ENCODE assay signal across 13 cellular contexts in genomic region chr15:68528891-68529290, GRCh38. TPM values are rescaled to one million over a fixed set of nuclear protein-coding genes. Genes with fewer than 3 reads are reported as not detected.
DNase-seq lines count a peak whose midpoint lies in the region; ATAC-seq, FAIRE-seq and TF ChIP-seq lines count a peak whose summit lies in the region.
"Had no signal": no experiment of that assay in that cellular context is flagged by ENCODE, and none has a peak within 500 bp of the region (broad histone marks: within the 10 kb centered on the region; RNA-seq: fewer than 3 reads in every experiment).

No MANE protein-coding gene starts in this region.

- no peak for TF ChIP-seq CTCF in left ventricle myocardium inferior (IDR thresholded peaks at IDR 0.05; ENCODE audit: borderline replicate concordance)
- no peak for TF ChIP-seq CTCF in fibroblast of pulmonary artery (IDR thresholded peaks at IDR 0.05; ENCODE audit: low read length, missing control alignments)

- DNase-seq in right cardiac atrium (no peak), left ventricle myocardium inferior (no peak), SW480 (ENCODE audit: low spot score) (peak; percentile 50), fibroblast of pulmonary artery (ENCODE audit: low read depth) (peak; percentile 90), urothelium cell line (ENCODE audit: low spot score) (peak; percentile 63)
- DNase-seq in stimulated activated CD4-positive, alpha-beta T cell treated with anti-CD3 and anti-CD28 coated beads, Interleukin-4, amount 100 ng/mL, for 1 hour, result no peak
- DNase-seq: activated naive CD4-positive, alpha-beta T cell treated with anti-CD3 and anti-CD28 coated beads for 36 hours; CD4-positive, CD25-positive, alpha-beta regulatory T cell; spleen; upper lobe of right lung had no signal

- FAIRE-seq in urothelium cell line (lab: Jason Lieb, UNC), result no peak

- ATAC-seq in right cardiac atrium (peak in 1 of 2 donors; percentile 71), GM18861 (IDR thresholded peaks at IDR 0.05; ENCODE audit: unreplicated experiment) (no peak), GM18505 (IDR thresholded peaks at IDR 0.05; ENCODE audit: unreplicated experiment) (no peak)
- ATAC-seq: upper lobe of right lung had no signal

- no peak overlapping the region for H3K27ac ChIP-seq in right cardiac atrium (ENCODE audit: low read length)
- H3K27ac ChIP-seq in left ventricle myocardium inferior (replicated peaks), result no peak overlapping the region
- H3K27ac ChIP-seq: RWPE1, upper lobe of right lung had no signal

- H3K4me3 ChIP-seq in right cardiac atrium (ENCODE audit: low read length) (peak overlapping the region; percentile 18), left ventricle myocardium inferior (no peak overlapping the region), fibroblast of pulmonary artery (replicated peaks; ENCODE audit: low read depth, low read length) (no peak overlapping the region)
- H3K4me3 ChIP-seq: upper lobe of right lung had no signal

- H3K4me1 ChIP-seq in right cardiac atrium (ENCODE audit: control insufficient read depth, insufficient read depth, low read length), result no peaks in the 10 kb centered on the region
- H3K4me1 ChIP-seq in left ventricle myocardium inferior, result no peaks in the 10 kb centered on the region
- H3K4me1 ChIP-seq: upper lobe of right lung had no signal

- H3K9me3 ChIP-seq in right cardiac atrium (ENCODE audit: control insufficient read depth, low read length) (no peaks in the 10 kb centered on the region), left ventricle myocardium inferior (replicated peaks) (peaks cover 29% of the 10 kb centered on the region)
- H3K9me3 ChIP-seq: upper lobe of right lung had no signal

- TF ChIP-seq POLR2A in GM18505 (IDR thresholded peaks at IDR 0.05; ENCODE audit: borderline replicate concordance, extremely low read depth, insufficient read depth, insufficient read length), result no peak

- intact Hi-C loops in right cardiac atrium (cut with DNase I) (no loop called here), left ventricle myocardium inferior (cut with micrococcal nuclease) (no loop called here)

- H3K27me3 ChIP-seq in right cardiac atrium (ENCODE audit: control insufficient read depth, insufficient read depth), result no peaks in the 10 kb centered on the region
- H3K27me3 ChIP-seq in left ventricle myocardium inferior (ENCODE audit: low read depth), result no peaks in the 10 kb centered on the region
- H3K27me3 ChIP-seq: spleen, upper lobe of right lung had no signal

- no peaks in the 10 kb centered on the region for H3K36me3 ChIP-seq in left ventricle myocardium inferior
- H3K36me3 ChIP-seq: spleen, upper lobe of right lung had no signal

- WGBS in right cardiac atrium, result 42% methylated on average over 5 of the region's 5 CpGs

RNA-seq across cellular contexts. Expression of gene CORO2B, which starts 49.9 kb away (rescaled TPM):
- total RNA-seq in right cardiac atrium, result 10 to 100 TPM in 3 of 4 donors, 1 to 10 TPM in 1; 5.8 to 13.7 (median 11.3) TPM
- polyA plus RNA-seq in right cardiac atrium, result 6.9 TPM
- 5.0 TPM for total RNA-seq in left ventricle myocardium inferior
- total RNA-seq: activated naive CD4-positive, alpha-beta T cell treated with anti-CD3 and anti-CD28 coated beads for 36 hours; CD4-positive, CD25-positive, alpha-beta regulatory T cell had no signal
- polyA plus RNA-seq: CD4-positive, CD25-positive, alpha-beta regulatory T cell had no signal

Comparison
In these comparisons a context has a peak if more than half of its experiments do, and no peak if none do; other contexts are left out.
1. DNase-seq: peak in SW480 (single experiment), fibroblast of pulmonary artery (single experiment) and urothelium cell line (single experiment); none in right cardiac atrium (0 of 3), left ventricle myocardium inferior (single experiment) and stimulated activated CD4-positive, alpha-beta T cell treated with anti-CD3 and anti-CD28 coated beads, Interleukin-4, amount 100 ng/mL, for 1 hour (single experiment).